7 cellular contexts compared by ENCODE assay signal in genomic region chr4:144008602-144009001, GRCh38. TPM values are rescaled to one million over a fixed set of nuclear protein-coding genes. Genes with fewer than 3 reads are reported as not detected.
"Had no signal": no experiment of that assay in that cellular context is flagged by ENCODE, and none has a peak within 500 bp of the region (broad histone marks: within the 10 kb centered on the region; RNA-seq: fewer than 3 reads in every experiment).

No MANE protein-coding gene starts in this region.

RNA-seq across cellular contexts. Expression of gene GYPB, which starts 10.6 kb away (rescaled TPM):
- polyA plus RNA-seq: naive thymus-derived CD8-positive, alpha-beta T cell; neural cell; ovary; pancreas; right cardiac atrium; sigmoid colon; small intestine had no signal
